Comparison of ENCODE assay signal across 34 cellular contexts in the genomic region with DNA sequence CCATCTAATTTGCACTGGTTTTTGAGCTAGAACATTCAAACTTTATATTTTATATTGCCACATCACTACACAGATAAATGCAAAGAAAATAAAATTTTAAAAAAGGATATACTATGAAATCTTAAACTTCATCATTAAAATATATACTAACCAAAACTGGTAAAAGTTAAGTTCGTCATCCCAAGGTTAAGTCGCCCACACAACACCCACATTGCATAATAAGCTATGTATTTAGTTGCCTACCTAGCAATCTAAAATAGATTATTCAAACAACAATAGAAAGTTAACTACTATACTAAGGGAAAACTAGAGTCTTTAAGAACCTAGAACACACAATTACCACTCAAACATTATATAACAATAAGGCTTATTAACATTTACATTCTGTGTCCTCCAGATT. TPM values are rescaled to one million over a fixed set of nuclear protein-coding genes. Genes with fewer than 3 reads are reported as not detected.
"Had no signal": no experiment of that assay in that cellular context is flagged by ENCODE, and none has a peak within 500 bp of the region (broad histone marks: within the 10 kb centered on the region; RNA-seq: fewer than 3 reads in every experiment).

No MANE protein-coding gene starts in this region.

- H3K27ac Mint-ChIP-seq: activated CD4-positive, alpha-beta memory T cell treated with anti-CD3 and anti-CD28 coated beads for 36 hours; activated CD4-positive, alpha-beta T cell treated with anti-CD3 and anti-CD28 coated beads for 36 hours; activated CD4-positive, alpha-beta T cell treated with anti-CD3 and anti-CD28 coated beads, Interleukin-2, amount 10 ng/mL, durations not matched to agents 24 days and 14 days; activated CD8-positive, alpha-beta memory T cell treated with anti-CD3 and anti-CD28 coated beads, Interleukin-2, amount 10 ng/mL, durations not matched to agents 7 days and 5 days; activated CD8-positive, alpha-beta T cell treated with anti-CD3 and anti-CD28 coated beads, Interleukin-2, amount 10 ng/mL, durations not matched to agents 7 days and 5 days; activated naive CD4-positive, alpha-beta T cell treated with anti-CD3 and anti-CD28 coated beads for 36 hours; activated naive CD4-positive, alpha-beta T cell treated with anti-CD3 and anti-CD28 coated beads, Interleukin-2, amount 50 U/mL, for 24 hours; activated naive CD8-positive, alpha-beta T cell treated with anti-CD3 and anti-CD28 coated beads for 36 hours; activated naive CD8-positive, alpha-beta T cell treated with anti-CD3 and anti-CD28 coated beads, Interleukin-2, amount 50 U/mL, for 24 hours; activated T-helper 1 cell treated with anti-CD3 and anti-CD28 coated beads, Interleukin-12 subunit alpha, Interleukin-12 subunit beta, Interleukin-2, Interleukin-4 antibody, amounts not matched to agents 30 ng/mL and 10 ng/mL and 1 ng/mL, durations not matched to agents 14 hours and 24 hours and 36 hours; activated T-helper 2 cell treated with anti-CD3 and anti-CD28 coated beads, Interferon-gamma antibody, Interleukin-2, Interleukin-4, amounts not matched to agents 10 μg/mL and 5 μg/mL and 100 μg/mL, durations not matched to agents 14 hours and 24 hours and 36 hours; dendritic cell treated with granulocyte-macrophage colony-stimulating factor and Interleukin-4, amounts not matched to agents 40 ng/mL and 50 ng/mL, for 4 days; T-cell; T-helper 17 cell; T-helper 2 cell treated with Interferon-gamma antibody and Interleukin-4, amounts not matched to agents 5 μg/mL and 100 μg/mL, for 36 hours had no signal

- H3K9me3 ChIP-seq: adrenal gland, ascending aorta, esophagus muscularis mucosa had no signal

- ATAC-seq: activated CD4-positive, alpha-beta T cell treated with anti-CD3 and anti-CD28 coated beads for 36 hours; activated CD8-positive, alpha-beta memory T cell treated with anti-CD3 and anti-CD28 coated beads, Interleukin-2, amount 10 ng/mL, durations not matched to agents 7 days and 5 days; activated CD8-positive, alpha-beta T cell treated with anti-CD3 and anti-CD28 coated beads, Interleukin-2, amount 10 ng/mL, durations not matched to agents 7 days and 5 days; activated naive CD8-positive, alpha-beta T cell treated with anti-CD3 and anti-CD28 coated beads, Interleukin-2, amount 50 U/mL, for 24 hours; T-cell; T-helper 17 cell had no signal

- H3K9me3 Mint-ChIP-seq: activated CD4-positive, alpha-beta memory T cell treated with anti-CD3 and anti-CD28 coated beads for 36 hours; activated CD4-positive, alpha-beta T cell treated with anti-CD3 and anti-CD28 coated beads, Interleukin-2, amount 10 ng/mL, durations not matched to agents 24 days and 14 days; activated naive CD4-positive, alpha-beta T cell treated with anti-CD3 and anti-CD28 coated beads for 36 hours; activated naive CD4-positive, alpha-beta T cell treated with anti-CD3 and anti-CD28 coated beads, Interleukin-2, amount 50 U/mL, for 24 hours; activated naive CD8-positive, alpha-beta T cell treated with anti-CD3 and anti-CD28 coated beads for 36 hours; activated naive CD8-positive, alpha-beta T cell treated with anti-CD3 and anti-CD28 coated beads, Interleukin-2, amount 50 U/mL, for 24 hours; activated T-helper 1 cell treated with anti-CD3 and anti-CD28 coated beads, Interleukin-12 subunit alpha, Interleukin-12 subunit beta, Interleukin-2, Interleukin-4 antibody, amounts not matched to agents 30 ng/mL and 10 ng/mL and 1 ng/mL, durations not matched to agents 14 hours and 24 hours and 36 hours; activated T-helper 2 cell treated with anti-CD3 and anti-CD28 coated beads, Interferon-gamma antibody, Interleukin-2, Interleukin-4, amounts not matched to agents 10 μg/mL and 5 μg/mL and 100 μg/mL, durations not matched to agents 14 hours and 24 hours and 36 hours; dendritic cell treated with granulocyte-macrophage colony-stimulating factor and Interleukin-4, amounts not matched to agents 40 ng/mL and 50 ng/mL, for 4 days; T-cell; T-helper 2 cell treated with Interferon-gamma antibody and Interleukin-4, amounts not matched to agents 5 μg/mL and 100 μg/mL, for 36 hours had no signal

- H3K27me3 ChIP-seq: adrenal gland, ascending aorta, brain microvascular endothelial cell had no signal

- H3K36me3 ChIP-seq: adrenal gland, ascending aorta, brain microvascular endothelial cell, esophagus muscularis mucosa had no signal

- H3K4me1 ChIP-seq: adrenal gland, ascending aorta had no signal

- H3K4me3 ChIP-seq: adrenal gland, ascending aorta, esophagus muscularis mucosa had no signal

- H3K36me3 Mint-ChIP-seq: activated CD4-positive, alpha-beta memory T cell treated with anti-CD3 and anti-CD28 coated beads for 36 hours; activated CD8-positive, alpha-beta memory T cell treated with anti-CD3 and anti-CD28 coated beads, Interleukin-2, amount 10 ng/mL, durations not matched to agents 7 days and 5 days; activated naive CD4-positive, alpha-beta T cell treated with anti-CD3 and anti-CD28 coated beads, Interleukin-2, amount 50 U/mL, for 24 hours; activated naive CD8-positive, alpha-beta T cell treated with anti-CD3 and anti-CD28 coated beads for 36 hours; T-cell had no signal

- H3K27ac ChIP-seq: adrenal gland, ascending aorta, coronary artery, dorsolateral prefrontal cortex, esophagus muscularis mucosa had no signal

- DNase-seq: activated CD4-positive, alpha-beta memory T cell treated with anti-CD3 and anti-CD28 coated beads for 36 hours; activated CD4-positive, alpha-beta T cell treated with anti-CD3 and anti-CD28 coated beads for 36 hours; activated CD4-positive, alpha-beta T cell treated with anti-CD3 and anti-CD28 coated beads, Interleukin-2, amount 10 ng/mL, durations not matched to agents 24 days and 14 days; activated CD4-positive, CD25-positive, alpha-beta regulatory T cell; activated CD4-positive, CD25-positive, alpha-beta regulatory T cell treated with anti-CD3 and anti-CD28 coated beads, Interleukin-2, amount 50 U/mL, for 72 hours; activated CD8-positive, alpha-beta memory T cell treated with anti-CD3 and anti-CD28 coated beads, Interleukin-2, amount 10 ng/mL, durations not matched to agents 7 days and 5 days; activated CD8-positive, alpha-beta memory T cell treated with anti-CD3 and anti-CD28 coated beads, Interleukin-2, amount 50 U/mL, for 4 hours; activated CD8-positive, alpha-beta T cell treated with anti-CD3 and anti-CD28 coated beads, Interleukin-2, amount 10 ng/mL, durations not matched to agents 7 days and 5 days; activated effector memory CD4-positive, alpha-beta T cell treated with anti-CD3 and anti-CD28 coated beads, Interleukin-2, amount 50 U/mL, for 16 hours; activated naive CD4-positive, alpha-beta T cell treated with anti-CD3 and anti-CD28 coated beads for 36 hours; activated naive CD8-positive, alpha-beta T cell treated with anti-CD3 and anti-CD28 coated beads for 36 hours; activated naive CD8-positive, alpha-beta T cell treated with anti-CD3 and anti-CD28 coated beads, Interleukin-2, amount 50 U/mL, for 24 hours; activated T-cell treated with anti-CD3 and anti-CD28 coated beads, Interleukin-2, amount 50 U/mL, for 1 hour; activated T-cell treated with anti-CD3 and anti-CD28 coated beads, Interleukin-2, amount 50 U/mL, for 48 hours; adrenal gland; amygdala; brain microvascular endothelial cell; dorsolateral prefrontal cortex; effector memory CD4-positive, alpha-beta T cell; erythroblast; foreskin melanocyte; SW 1271; T-cell; T-helper 17 cell had no signal

- H3K4me3 Mint-ChIP-seq: activated CD4-positive, alpha-beta memory T cell treated with anti-CD3 and anti-CD28 coated beads for 36 hours; activated CD4-positive, alpha-beta T cell treated with anti-CD3 and anti-CD28 coated beads for 36 hours; activated CD4-positive, alpha-beta T cell treated with anti-CD3 and anti-CD28 coated beads, Interleukin-2, amount 10 ng/mL, durations not matched to agents 24 days and 14 days; activated CD8-positive, alpha-beta memory T cell treated with anti-CD3 and anti-CD28 coated beads, Interleukin-2, amount 10 ng/mL, durations not matched to agents 7 days and 5 days; activated CD8-positive, alpha-beta T cell treated with anti-CD3 and anti-CD28 coated beads, Interleukin-2, amount 10 ng/mL, durations not matched to agents 7 days and 5 days; activated naive CD4-positive, alpha-beta T cell treated with anti-CD3 and anti-CD28 coated beads for 36 hours; activated naive CD4-positive, alpha-beta T cell treated with anti-CD3 and anti-CD28 coated beads, Interleukin-2, amount 50 U/mL, for 24 hours; activated naive CD8-positive, alpha-beta T cell treated with anti-CD3 and anti-CD28 coated beads for 36 hours; activated naive CD8-positive, alpha-beta T cell treated with anti-CD3 and anti-CD28 coated beads, Interleukin-2, amount 50 U/mL, for 24 hours; activated T-helper 1 cell treated with anti-CD3 and anti-CD28 coated beads, Interleukin-12 subunit alpha, Interleukin-12 subunit beta, Interleukin-2, Interleukin-4 antibody, amounts not matched to agents 30 ng/mL and 10 ng/mL and 1 ng/mL, durations not matched to agents 14 hours and 24 hours and 36 hours; central memory CD8-positive, alpha-beta T cell; dendritic cell treated with granulocyte-macrophage colony-stimulating factor and Interleukin-4, amounts not matched to agents 40 ng/mL and 50 ng/mL, for 4 days; T-cell; T-helper 17 cell; T-helper 2 cell treated with Interferon-gamma antibody and Interleukin-4, amounts not matched to agents 5 μg/mL and 100 μg/mL, for 36 hours had no signal

- H3K4me1 Mint-ChIP-seq: activated CD4-positive, alpha-beta T cell treated with anti-CD3 and anti-CD28 coated beads for 36 hours; activated CD8-positive, alpha-beta memory T cell treated with anti-CD3 and anti-CD28 coated beads, Interleukin-2, amount 10 ng/mL, durations not matched to agents 7 days and 5 days; activated naive CD4-positive, alpha-beta T cell treated with anti-CD3 and anti-CD28 coated beads, Interleukin-2, amount 50 U/mL, for 24 hours; activated naive CD8-positive, alpha-beta T cell treated with anti-CD3 and anti-CD28 coated beads for 36 hours; activated naive CD8-positive, alpha-beta T cell treated with anti-CD3 and anti-CD28 coated beads, Interleukin-2, amount 50 U/mL, for 24 hours had no signal

RNA-seq across cellular contexts. Expression of a gene that starts 24.5 kb away (rescaled TPM):
- total RNA-seq: activated CD4-positive, alpha-beta memory T cell treated with anti-CD3 and anti-CD28 coated beads for 36 hours; activated CD4-positive, alpha-beta T cell treated with anti-CD3 and anti-CD28 coated beads for 36 hours; activated CD4-positive, alpha-beta T cell treated with anti-CD3 and anti-CD28 coated beads, Interleukin-2, amount 10 ng/mL, durations not matched to agents 24 days and 14 days; activated CD8-positive, alpha-beta memory T cell treated with anti-CD3 and anti-CD28 coated beads for 36 hours; activated CD8-positive, alpha-beta memory T cell treated with anti-CD3 and anti-CD28 coated beads, Interleukin-2, amount 10 ng/mL, durations not matched to agents 7 days and 5 days; activated CD8-positive, alpha-beta T cell treated with anti-CD3 and anti-CD28 coated beads, Interleukin-2, amount 10 ng/mL, durations not matched to agents 7 days and 5 days; activated naive CD4-positive, alpha-beta T cell treated with anti-CD3 and anti-CD28 coated beads for 36 hours; activated naive CD8-positive, alpha-beta T cell treated with anti-CD3 and anti-CD28 coated beads for 36 hours; activated T-helper 1 cell treated with anti-CD3 and anti-CD28 coated beads, Interleukin-12 subunit alpha, Interleukin-12 subunit beta, Interleukin-2, Interleukin-4 antibody, amounts not matched to agents 30 ng/mL and 10 ng/mL and 1 ng/mL, durations not matched to agents 14 hours and 24 hours and 36 hours; activated T-helper 2 cell treated with anti-CD3 and anti-CD28 coated beads, Interferon-gamma antibody, Interleukin-2, Interleukin-4, amounts not matched to agents 10 μg/mL and 5 μg/mL and 100 μg/mL, durations not matched to agents 14 hours and 24 hours and 36 hours had no signal
